ENCODE assay signal across 24 cellular contexts in the genomic region with DNA sequence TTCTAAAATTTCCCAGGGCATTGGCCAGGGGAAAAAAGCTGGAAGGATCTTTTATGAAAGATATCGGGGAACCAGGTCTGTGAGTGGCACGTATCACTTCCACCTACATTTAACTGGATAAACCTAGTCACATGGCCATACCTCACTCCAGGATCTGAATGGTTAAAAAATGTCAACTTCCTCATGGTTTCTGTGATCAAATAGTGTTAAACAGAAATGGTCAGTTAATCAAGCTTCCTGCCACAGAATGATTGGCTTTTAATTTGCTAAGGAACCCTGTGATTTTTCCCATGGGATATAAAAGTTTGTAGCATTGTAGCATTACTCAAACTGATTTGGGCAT.
DNase-seq lines count a peak whose midpoint lies in the region; ATAC-seq, FAIRE-seq and TF ChIP-seq lines count a peak whose summit lies in the region.
"Had no signal": no experiment of that assay in that cellular context is flagged by ENCODE, and none has a peak within 500 bp of the region (broad histone marks: within the 10 kb centered on the region; RNA-seq: fewer than 3 reads in every experiment).

No MANE protein-coding gene starts in this region.

- POLR2A ChIA-PET in H1 (lab: Charles Lee; ENCODE audit: partially characterized antibody): no interaction called here

- no peak overlapping the region for H3K18ac ChIP-seq in H1 (ENCODE audit: extremely low read depth, low read length)

- H3K27ac ChIP-seq in SJCRH30: peak overlapping the region; percentile 33
- H3K27ac ChIP-seq in H1 (ENCODE audit: low read depth, low read length): no peak overlapping the region
- no peak overlapping the region for H3K27ac ChIP-seq in foreskin keratinocyte

- no peaks in the 10 kb centered on the region for H4K20me1 ChIP-seq in H1 (replicated peaks in 1 of 2; ENCODE audit: control insufficient read depth in 1 of 2, insufficient read depth in 2 of 2, low read length in 2 of 2)

- no peak overlapping the region for H3K14ac ChIP-seq in H1 (ENCODE audit: insufficient read length)

- H2BK15ac ChIP-seq in H1 (ENCODE audit: low read length): no peak overlapping the region

- no peak for TF ChIP-seq EP300 in H1 (IDR thresholded peaks at IDR 0.05; ENCODE audit: borderline replicate concordance in 1 of 2, low read depth in 2 of 2, low read length in 2 of 2)

- no peaks in the 10 kb centered on the region for H3K27me3 ChIP-seq in SJCRH30
- no peaks in the 10 kb centered on the region for H3K27me3 ChIP-seq in H1 (replicated peaks in 1 of 4; ENCODE audit: control insufficient read depth in 3 of 4, extremely low read depth in 1 of 4, insufficient read depth in 3 of 4, low read length in 3 of 4)
- H3K27me3 ChIP-seq in foreskin keratinocyte: no peaks in the 10 kb centered on the region

- H4K8ac ChIP-seq in H1 (ENCODE audit: extremely low read depth, insufficient read depth, low read length): no peak overlapping the region

- intact Hi-C loops in mucosa of descending colon (cut with DNase I, micrococcal nuclease): no loop called here

- H2BK12ac ChIP-seq in H1 (ENCODE audit: low read depth, low read length): no peak overlapping the region

- no peak overlapping the region for H2BK120ac ChIP-seq in H1 (replicated peaks; ENCODE audit: low read depth, low read length)

- no peak overlapping the region for H3K23ac ChIP-seq in H1 (ENCODE audit: insufficient read length)

- WGBS in H1 (ENCODE audit: extremely low coverage in 1 of 2, insufficient coverage in 1 of 2, insufficient read length in 1 of 2, insufficient replicate concordance in 2 of 2, low coverage in 1 of 2, low lambda C conversion rate in 2 of 2, missing lambda C conversion rate in 1 of 2), 2 experiments: 87% methylated on average over 2 of the region's 2 CpGs; no CpG with 5 or more reads in 1 of the 2 experiments

- TF ChIP-seq POLR2A in H1 (IDR thresholded peaks at IDR 0.05; ENCODE audit: control extremely low read depth in 1 of 2, low read depth in 2 of 2, low read length in 2 of 2): no peak

- no peak overlapping the region for H3K9ac ChIP-seq in H1 (replicated peaks in 1 of 4; ENCODE audit: extremely low read depth in 1 of 4, low read depth in 3 of 4, low read length in 3 of 4)
- H3K9ac ChIP-seq: SK-N-SH had no signal

- H3K79me2 ChIP-seq in H1 (ENCODE audit: control insufficient read depth in 1 of 2, insufficient read depth in 2 of 2, low read length in 2 of 2): no peaks in the 10 kb centered on the region

- TF ChIP-seq CTCF in H1 (IDR thresholded peaks at IDR 0.05; ENCODE audit: control extremely low read depth in 1 of 3, insufficient read depth in 1 of 3, low read depth in 1 of 3, low read length in 3 of 3) (no peak), mucosa of descending colon (IDR thresholded peaks at IDR 0.05) (no peak), foreskin keratinocyte (conservative IDR thresholded peaks at IDR 0.05) (no peak)

- H3K79me1 ChIP-seq in H1 (ENCODE audit: low read depth, low read length): no peaks in the 10 kb centered on the region

- H3K36me3 ChIP-seq in SJCRH30: no peaks in the 10 kb centered on the region
- no peaks in the 10 kb centered on the region for H3K36me3 ChIP-seq in H1 (ENCODE audit: control insufficient read depth in 2 of 4, insufficient read depth in 4 of 4, low read length in 3 of 4)
- no peaks in the 10 kb centered on the region for H3K36me3 ChIP-seq in mucosa of descending colon (ENCODE audit: low read depth)
- H3K36me3 ChIP-seq: HAP-1 had no signal

- H3K4me1 ChIP-seq in SJCRH30 (peaks cover 29% of the 10 kb centered on the region), H1 (replicated peaks in 1 of 4; ENCODE audit: control insufficient read depth in 3 of 4, insufficient read depth in 4 of 4, low read length in 3 of 4) (no peaks in the 10 kb centered on the region), mucosa of descending colon (ENCODE audit: low read depth) (peaks cover 14% of the 10 kb centered on the region), foreskin keratinocyte (no peaks in the 10 kb centered on the region)

- DNase-seq in COLO829 (ENCODE audit: low spot score) (peak; percentile 2), SJCRH30 (no peak), H1 (ENCODE audit: low read depth in 1 of 2, low spot score in 2 of 2) (no peak), mucosa of descending colon (no peak), foreskin keratinocyte (no peak), NCI-H2227 treated with DMSO at 0.1 percent for 48 hours (lab: John Stamatoyannopoulos, UW) (no peak), H4 (ENCODE audit: low spot score) (no peak)
- DNase-seq: AML-193; C1 segment of cervical spinal cord; CD8-positive, alpha-beta T cell; Karpas-422; MV-4-11; NCI-H1105 treated with DMSO at 0.1 percent for 48 hours; NCI-H2029 treated with DMSO at 0.1 percent for 48 hours; NCI-H2171; NCI-H446; NCI-H526 treated with DMSO at 0.1 percent for 48 hours; SHP77; SK-N-SH had no signal

- no peak overlapping the region for H2AK5ac ChIP-seq in H1 (ENCODE audit: low read depth, low read length)

- H3K4ac ChIP-seq in H1 (replicated peaks; ENCODE audit: insufficient read length, low read depth, low read length): no peak overlapping the region

- no peaks in the 10 kb centered on the region for H3K9me3 ChIP-seq in SJCRH30 (replicated peaks)
- no peaks in the 10 kb centered on the region for H3K9me3 ChIP-seq in H1 (ENCODE audit: insufficient read depth in 2 of 2, low read depth in 1 of 2, low read length in 1 of 2)
- no peaks in the 10 kb centered on the region for H3K9me3 ChIP-seq in mucosa of descending colon
- H3K9me3 ChIP-seq: HAP-1, SK-N-SH had no signal

- H2BK5ac ChIP-seq in H1 (ENCODE audit: low read depth, low read length): no peak overlapping the region

- H4K91ac ChIP-seq in H1 (replicated peaks; ENCODE audit: insufficient read length, low read length): no peak overlapping the region

- H3K4me3 ChIP-seq in SJCRH30 (no peak overlapping the region), H1 (ENCODE audit: extremely low read depth in 1 of 4, insufficient read depth in 2 of 4, low read depth in 3 of 4, low read length in 4 of 4) (no peak overlapping the region), mucosa of descending colon (no peak overlapping the region)
- H3K4me3 ChIP-seq: HAP-1 had no signal

- peak overlapping the region; percentile 18 for H2AFZ ChIP-seq in H1 (ENCODE audit: low read length)

- FAIRE-seq in H1 (lab: Jason Lieb, UNC): no peak
- FAIRE-seq: G401.6, GM12892 had no signal

- CTCF ChIA-PET in H1 (lab: Charles Lee; ENCODE audit: partially characterized antibody): interaction anchor here (1.4 to 2.1 kb wide), 2 partner anchors 9 to 334 kb away, joined by 3 to 6 read pairs; a partner anchor contains a TSS

- no peaks in the 10 kb centered on the region for H3K23me2 ChIP-seq in H1 (ENCODE audit: low read depth, low read length)

- TF ChIP-seq RAD21 in H1 (IDR thresholded peaks at IDR 0.05 in 1 of 2, conservative IDR thresholded peaks at IDR 0.05 in 1 of 2; ENCODE audit: low read depth in 2 of 2, low read length in 2 of 2): no peak

- H2BK20ac ChIP-seq in H1 (ENCODE audit: low read length): no peak overlapping the region

- no peak overlapping the region for H3K4me2 ChIP-seq in H1 (ENCODE audit: insufficient read depth in 1 of 2, low read depth in 2 of 2, low read length in 2 of 2)
- H3K4me2 ChIP-seq: SK-N-SH had no signal

- no peak overlapping the region for H3K56ac ChIP-seq in H1 (replicated peaks; ENCODE audit: insufficient read length, low read depth, low read length)

- no peak overlapping the region for H4K5ac ChIP-seq in H1 (ENCODE audit: insufficient read length, low read depth, low read length)

- ATAC-seq in mucosa of descending colon (peak; percentile 61), foreskin keratinocyte (no peak), GM18907 (IDR thresholded peaks at IDR 0.05; ENCODE audit: unreplicated experiment) (no peak)
- ATAC-seq: CD8-positive, alpha-beta T cell; PC-3 had no signal

TF ChIP-seq in H1, 55 proteins besides CTCF, POLR2A, EP300 and RAD21 (continues in another document):
- TF ChIP-seq POU5F1 (IDR thresholded peaks at IDR 0.05; ENCODE audit: low read depth, low read length) (no peak), SP1 (IDR thresholded peaks at IDR 0.05; ENCODE audit: low read depth, low read length) (no peak), GTF2F1 (IDR thresholded peaks at IDR 0.05; ENCODE audit: borderline replicate concordance, low read depth, low read length) (no peak), ASH2L (IDR thresholded peaks at IDR 0.05; ENCODE audit: low read length) (no peak), SP2 (IDR thresholded peaks at IDR 0.05; ENCODE audit: low read length) (no peak), SP4 (IDR thresholded peaks at IDR 0.05; ENCODE audit: low read length) (no peak), CEBPB (IDR thresholded peaks at IDR 0.05; ENCODE audit: low read depth, low read length) (no peak), SIX5 (IDR thresholded peaks at IDR 0.05; ENCODE audit: low read depth, low read length) (no peak), PHF8 (conservative IDR thresholded peaks at IDR 0.05; ENCODE audit: low read depth, low read length) (no peak), RXRA (IDR thresholded peaks at IDR 0.05; ENCODE audit: insufficient read depth, low read depth, low read length) (no peak)
